In the genomic region with DNA sequence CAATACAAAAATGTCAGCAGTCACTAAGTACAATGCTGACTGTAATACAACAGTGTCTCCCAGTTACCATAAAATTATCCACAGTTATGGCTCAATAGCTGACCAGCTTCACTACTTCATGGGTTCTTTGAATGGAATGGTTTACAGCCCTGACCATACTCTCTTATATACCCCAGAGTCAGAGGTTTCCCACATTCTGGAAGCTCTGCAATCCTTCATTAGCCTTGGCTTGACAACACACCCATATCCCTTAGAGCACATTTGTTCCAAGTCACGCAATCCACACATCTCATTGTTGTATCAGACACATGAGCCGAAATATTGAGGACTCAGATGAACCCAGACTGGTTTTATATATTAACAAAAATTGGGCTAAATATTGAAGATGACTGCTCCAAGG, we compare ENCODE assay signal across 24 cellular contexts.
"Had no signal": no experiment of that assay in that cellular context is flagged by ENCODE, and none has a peak within 500 bp of the region (broad histone marks: within the 10 kb centered on the region; RNA-seq: fewer than 3 reads in every experiment).

No MANE protein-coding gene starts in this region.

- DNase-seq: activated B cell treated with CpG ODN at 0.5 μM for 24 hours; activated CD4-positive, alpha-beta T cell treated with anti-CD3 and anti-CD28 coated beads for 1 hour; activated CD4-positive, alpha-beta T cell treated with anti-CD3 and anti-CD28 coated beads, Interleukin-2, amount 10 ng/mL, durations not matched to agents 24 days and 14 days; activated CD4-positive, alpha-beta T cell treated with anti-CD3 and anti-CD28 coated beads, Interleukin-2, amount 50 U/mL, for 48 hours; activated effector memory CD4-positive, alpha-beta T cell treated with anti-CD3 and anti-CD28 coated beads, Interleukin-2, amount 50 U/mL, for 16 hours; activated naive CD4-positive, alpha-beta T cell treated with anti-CD3 and anti-CD28 coated beads for 36 hours; activated T-cell treated with anti-CD3 and anti-CD28 coated beads, Interleukin-2, amount 50 U/mL, for 4 hours; brain microvascular endothelial cell; MG63; MV-4-11; NCI-H1092 treated with DMSO at 0.1 percent for 48 hours; NCI-H1417 treated with DMSO at 0.1 percent for 48 hours; NCI-H1694; NCI-H2029; NCI-H345; NCI-H510A; NCI-H526 treated with DMSO at 0.1 percent for 48 hours; NCI-H82; RPMI8226 had no signal

- ATAC-seq: activated T-cell treated with anti-CD3 and anti-CD28 coated beads, Interleukin-2, amount 50 U/mL, for 4 hours; Panc1; Right ventricle myocardium inferior had no signal

- H3K27ac ChIP-seq: brain microvascular endothelial cell, cardiac muscle cell, KMS-11, SK-N-MC had no signal

- H3K4me2 ChIP-seq: KMS-11 had no signal

- H3K27me3 ChIP-seq: brain microvascular endothelial cell, cardiac muscle cell, MG63 had no signal

- H3K4me3 ChIP-seq: cardiac muscle cell, MG63, SK-N-MC had no signal

- H3K36me3 ChIP-seq: brain microvascular endothelial cell, cardiac muscle cell, MG63 had no signal

- H3K9ac ChIP-seq: KMS-11 had no signal
